8 cellular contexts compared by ENCODE assay signal in genomic region chr11:129992161-129992944, GRCh38. TPM values are rescaled to one million over a fixed set of nuclear protein-coding genes. Genes with fewer than 3 reads are reported as not detected.
A peak's percentile ranks its signal among the peaks of the same experiment; 100 is the strongest.
DNase-seq lines count a peak whose midpoint lies in the region; ATAC-seq and TF ChIP-seq lines count a peak whose summit lies in the region.

No MANE protein-coding gene starts in this region.

- peaks cover 8% of the 10 kb centered on the region for H3F3A ChIP-seq in DOHH2 (ENCODE audit: control insufficient read depth, insufficient read depth)

- no peaks in the 10 kb centered on the region for H3K9me3 Mint-ChIP-seq in progenitor cell of endocrine pancreas (ENCODE audit: low read depth)

- H3K27ac Mint-ChIP-seq in progenitor cell of endocrine pancreas: peak overlapping the region; percentile 93

- peak overlapping the region; percentile 14; the same call in 1 of the 2 replicates for H3K4me3 ChIP-seq in DOHH2 (ENCODE audit: low read length)
- no peak overlapping the region for H3K4me3 ChIP-seq in WERI-Rb-1 (ENCODE audit: low read depth, low read length)
- no peak overlapping the region for H3K4me3 ChIP-seq in epithelial cell of esophagus (ENCODE audit: low read length)

- H3K4me1 ChIP-seq in DOHH2 (ENCODE audit: control insufficient read depth, low read length): peaks cover 53% of the 10 kb centered on the region

- no peaks in the 10 kb centered on the region for H3K27me3 Mint-ChIP-seq in progenitor cell of endocrine pancreas

- peaks cover 8% of the 10 kb centered on the region; the same call in 1 of the 2 replicates for H3K79me2 ChIP-seq in DOHH2 (ENCODE audit: control insufficient read depth, low read length)

- TF ChIP-seq CTCF in DOHH2 (IDR thresholded peaks at IDR 0.05; ENCODE audit: low read depth, low read length, poor library complexity, severe bottlenecking) (peak; percentile 70), WERI-Rb-1 (IDR thresholded peaks at IDR 0.05; ENCODE audit: low read depth, low read length) (peak; percentile 79), epithelial cell of esophagus (IDR thresholded peaks at IDR 0.05; ENCODE audit: insufficient read depth, low read depth, low read length, missing control alignments) (peak; percentile 61), progenitor cell of endocrine pancreas (IDR thresholded peaks at IDR 0.05; ENCODE audit: unreplicated experiment) (peak; percentile 50)

- no peak for ATAC-seq in HG03469 (IDR thresholded peaks at IDR 0.05; ENCODE audit: unreplicated experiment)

- H3K4me3 Mint-ChIP-seq in progenitor cell of endocrine pancreas (ENCODE audit: low read depth): no peak overlapping the region

- H3K4me2 ChIP-seq in DOHH2 (ENCODE audit: low read length): peak overlapping the region; percentile 41

- H3K36me3 ChIP-seq in DOHH2 (ENCODE audit: control insufficient read depth, low read length) (peaks cover 5% of the 10 kb centered on the region; the same call in 1 of the 2 replicates), WERI-Rb-1 (no peaks in the 10 kb centered on the region)

- DNase-seq in H4 (ENCODE audit: low spot score) (peak; percentile 46), NCI-H1417 treated with DMSO at 0.1 percent for 48 hours (lab: John Stamatoyannopoulos, UW) (peak; percentile 18), WERI-Rb-1 (peak; percentile 62), epithelial cell of esophagus (ENCODE audit: low read depth) (peak; percentile 79), progenitor cell of endocrine pancreas (ENCODE audit: low spot score, unreplicated experiment) (no peak), occipital lobe (lab: John Stamatoyannopoulos, UW) (no peak)

- H3K27ac ChIP-seq in DOHH2 (ENCODE audit: low read depth, low read length) (peak overlapping the region; percentile 22), WERI-Rb-1 (no peak overlapping the region)

- H3K9me3 ChIP-seq in DOHH2 (ENCODE audit: control insufficient read depth, insufficient read depth, low read length) (no peaks in the 10 kb centered on the region), WERI-Rb-1 (ENCODE audit: severe bottlenecking) (no peaks in the 10 kb centered on the region)

- H3K27me3 ChIP-seq in DOHH2 (ENCODE audit: control insufficient read depth, low read length) (no peaks in the 10 kb centered on the region), WERI-Rb-1 (ENCODE audit: insufficient read depth, low read depth, severe bottlenecking) (no peaks in the 10 kb centered on the region)

- no peaks in the 10 kb centered on the region for H4K20me1 ChIP-seq in DOHH2 (ENCODE audit: control insufficient read depth, insufficient read depth, low read depth, low read length)

- no peaks in the 10 kb centered on the region for H3K9me2 ChIP-seq in DOHH2 (replicated peaks; ENCODE audit: control insufficient read depth, low read length)

- peaks cover 15% of the 10 kb centered on the region for H3K4me1 Mint-ChIP-seq in progenitor cell of endocrine pancreas (ENCODE audit: low read depth)

- peaks cover 17% of the 10 kb centered on the region for H3K36me3 Mint-ChIP-seq in progenitor cell of endocrine pancreas (ENCODE audit: insufficient read depth)

RNA-seq across cellular contexts. Expression of gene PRDM10, which starts 10.3 kb away (rescaled TPM):
- total RNA-seq in H4 (2014; rRNA removed; shearing (Covaris generic)): 2.4 and 4.3 TPM in 2 replicates
- 19.3 and 23.4 TPM in 2 replicates for total RNA-seq in progenitor cell of endocrine pancreas
- total RNA-seq in occipital lobe: 13.6 TPM

Comparison
In these comparisons a context has a peak if more than half of its experiments do, and no peak if none do; other contexts are left out.
1. DNase-seq: peak in H4 (single experiment), NCI-H1417 treated with DMSO at 0.1 percent for 48 hours (single experiment), WERI-Rb-1 (single experiment) and epithelial cell of esophagus (single experiment); none in progenitor cell of endocrine pancreas (single experiment) and occipital lobe (single experiment).
2. Peak in every context shown above with its lines, with median percentiles within 50 percentile points of each other: CTCF ChIP-seq.